ENCODE assay signal across 8 cellular contexts in the genomic region with DNA sequence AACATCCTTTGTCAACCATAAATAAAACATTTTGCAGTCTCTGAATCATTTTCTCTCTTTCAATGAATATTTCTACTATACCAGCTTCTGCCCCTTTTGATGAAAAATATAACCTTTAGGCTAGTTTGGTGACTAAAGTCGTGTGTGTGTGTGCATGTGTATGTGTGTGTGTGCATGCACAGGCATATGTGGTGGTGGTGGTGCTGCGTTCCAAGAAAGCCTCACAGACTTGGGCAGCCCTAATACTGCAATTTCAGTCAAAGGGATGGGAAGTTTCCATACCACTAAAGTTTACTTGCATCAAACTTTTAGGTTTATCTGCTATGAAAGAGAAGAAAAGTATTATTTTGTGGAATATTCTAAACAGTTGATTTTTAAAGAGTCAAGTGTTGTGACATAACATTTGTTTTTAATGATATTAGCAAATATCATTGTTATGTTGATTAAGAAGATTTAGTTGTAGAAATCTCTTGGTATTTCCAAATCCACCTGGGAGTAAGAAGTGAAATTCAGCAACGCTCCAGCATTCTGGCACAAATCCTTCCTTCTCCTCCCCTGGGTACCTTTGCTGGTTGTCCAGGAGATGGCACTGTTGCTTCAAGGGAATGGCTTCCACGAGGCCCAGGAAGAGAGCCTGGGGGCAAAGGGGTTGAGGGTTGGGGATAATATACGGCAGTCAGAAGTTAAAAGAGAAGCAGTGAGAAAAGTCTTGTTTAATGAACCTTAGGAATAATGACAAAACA. TPM values are rescaled to one million over a fixed set of nuclear protein-coding genes. Genes with fewer than 3 reads are reported as not detected.
DNase-seq lines count a peak whose midpoint lies in the region; ATAC-seq and TF ChIP-seq lines count a peak whose summit lies in the region.

No MANE protein-coding gene starts in this region.

- intact Hi-C loops in esophagus squamous epithelium (cut with DNase I), result loop anchor here (5.0 kb wide), 1 partner anchor 160 kb away; no protein-coding TSS in a partner anchor

- no peaks in the 10 kb centered on the region for H3K27me3 ChIP-seq in MM.1S (replicated peaks; ENCODE audit: insufficient read depth, low read length)
- H3K27me3 ChIP-seq in SJCRH30, result no peaks in the 10 kb centered on the region
- H3K27me3 ChIP-seq in esophagus squamous epithelium, result no peaks in the 10 kb centered on the region

- no peaks in the 10 kb centered on the region for H3K36me3 ChIP-seq in MM.1S (replicated peaks; ENCODE audit: insufficient read depth, low read length)
- H3K36me3 ChIP-seq in SJCRH30, result no peaks in the 10 kb centered on the region
- no peaks in the 10 kb centered on the region for H3K36me3 ChIP-seq in esophagus squamous epithelium

- H3K9me2 ChIP-seq in MM.1S (replicated peaks; ENCODE audit: insufficient read depth, low read length), result no peaks in the 10 kb centered on the region

- ATAC-seq in GM21717 (IDR thresholded peaks at IDR 0.05; ENCODE audit: unreplicated experiment) (peak; percentile 49), GM18870 (IDR thresholded peaks at IDR 0.05; ENCODE audit: unreplicated experiment) (no peak)

- 15 to 16% methylated on average over 5 of the region's 5 CpGs for WGBS in esophagus squamous epithelium, 2 donors

- H2AFZ ChIP-seq in MM.1S (ENCODE audit: low read length), result no peak overlapping the region

- no peaks in the 10 kb centered on the region for H3K9me3 ChIP-seq in MM.1S (replicated peaks; ENCODE audit: insufficient read depth, low read length)
- no peaks in the 10 kb centered on the region for H3K9me3 ChIP-seq in SJCRH30 (replicated peaks)
- H3K9me3 ChIP-seq in esophagus squamous epithelium, result no peaks in the 10 kb centered on the region

- no peak overlapping the region for H3K4me2 ChIP-seq in MM.1S (ENCODE audit: low read depth, low read length)

- DNase-seq in DMS79 treated with DMSO at 0.1 percent for 48 hours (lab: John Stamatoyannopoulos, UW) (peak; percentile 58), MM.1S (peak; percentile 59), SJCRH30 (peak; percentile 74 to 92), esophagus squamous epithelium (lab: John Stamatoyannopoulos, UW) (no peak), myocyte (ENCODE audit: low read depth) (peak; percentile 79)
- no peak for DNase-seq in activated naive CD4-positive, alpha-beta T cell treated with anti-CD3 and anti-CD28 coated beads, Interleukin-2, amount 50 U/mL, for 16 hours

- TF ChIP-seq POLR2A in esophagus squamous epithelium (IDR thresholded peaks at IDR 0.05), result no peak

- no peaks in the 10 kb centered on the region for H3K79me2 ChIP-seq in MM.1S (ENCODE audit: low read length)

- TF ChIP-seq CTCF in MM.1S (IDR thresholded peaks at IDR 0.05; ENCODE audit: low read length) (peak; percentile 95), esophagus squamous epithelium (IDR thresholded peaks at IDR 0.05) (peak; percentile 66 to 91 (median 86))

- H3K4me3 ChIP-seq in MM.1S (ENCODE audit: low read length) (no peak overlapping the region), SJCRH30 (no peak overlapping the region), esophagus squamous epithelium (no peak overlapping the region)

- H3K4me1 ChIP-seq in MM.1S (ENCODE audit: low read length) (no peaks in the 10 kb centered on the region), SJCRH30 (no peaks in the 10 kb centered on the region; the same call in 1 of the 2 replicates), esophagus squamous epithelium (peaks cover 0 to 15% (median 0%) of the 10 kb centered on the region in 3 donors)

- H4K20me1 ChIP-seq in MM.1S (ENCODE audit: insufficient read depth, low read length), result no peaks in the 10 kb centered on the region

- no peak overlapping the region for H3K9ac ChIP-seq in MM.1S (ENCODE audit: low read length)

- H3F3A ChIP-seq in MM.1S (ENCODE audit: insufficient read depth, low read length), result no peaks in the 10 kb centered on the region

- H3K27ac ChIP-seq in MM.1S (ENCODE audit: low read length), result no peak overlapping the region
- no peak overlapping the region for H3K27ac ChIP-seq in SJCRH30
- H3K27ac ChIP-seq in esophagus squamous epithelium, result no peak overlapping the region

RNA-seq across cellular contexts. Expression of a gene that starts 41.5 kb away (rescaled TPM):
- total RNA-seq in SJCRH30 (2014; rRNA removed; shearing (Covaris generic)), result 0.08 and 0.15 TPM in 2 replicates
- total RNA-seq in esophagus squamous epithelium (under 1 TPM in 1 of 4 donors, not detected in 3; 0.19 TPM), myocyte (0.35 TPM in 1 of 2 replicates, not detected in the other)
- polyA plus RNA-seq in myocyte (2012), result 0.24 TPM

Comparison
In these comparisons a context has a peak if more than half of its experiments do, and no peak if none do; other contexts are left out.
1. DNase-seq: peak in DMS79 treated with DMSO at 0.1 percent for 48 hours (single experiment), MM.1S (single experiment), SJCRH30 (2 of 2) and myocyte (single experiment); none in esophagus squamous epithelium (single experiment) and activated naive CD4-positive, alpha-beta T cell treated with anti-CD3 and anti-CD28 coated beads, Interleukin-2, amount 50 U/mL, for 16 hours (single experiment).